In genomic region chr2:113328043-113328442, GRCh38 we compare ENCODE assay signal across 1 cellular context.
TF ChIP-seq lines count a peak whose summit lies in the region.

No MANE protein-coding gene starts in this region.

TF ChIP-seq in liver, 16 proteins besides CTCF, POLR2A, EP300 and RAD21 (continued from another document):
- TF ChIP-seq REST (IDR thresholded peaks at IDR 0.05): peak; percentile 18
- peak; percentile 36 for TF ChIP-seq FOXA2 (IDR thresholded peaks at IDR 0.05)
- no peak for TF ChIP-seq NR2F2 (IDR thresholded peaks at IDR 0.05)
- TF ChIP-seq SP1 (IDR thresholded peaks at IDR 0.05): peak; percentile 46
- TF ChIP-seq RXRA (IDR thresholded peaks at IDR 0.05): peak in 1 of 2 donors; percentile 61
- TF ChIP-seq JUND (IDR thresholded peaks at IDR 0.05): peak in 1 of 2 donors; percentile 26
- no peak for TF ChIP-seq ATF3 (IDR thresholded peaks at IDR 0.05)
- TF ChIP-seq TAF1 (conservative IDR thresholded peaks at IDR 0.05): no peak
- TF ChIP-seq ZBTB33 (IDR thresholded peaks at IDR 0.05): peak; percentile 41
- TF ChIP-seq EGR1 (IDR thresholded peaks at IDR 0.05; ENCODE audit: low read depth in 2 of 2): no peak
- no peak for TF ChIP-seq HNF4G (IDR thresholded peaks at IDR 0.05)
- TF ChIP-seq HNF4A (conservative IDR thresholded peaks at IDR 0.05): peak; percentile 59 to 67
- no peak for TF ChIP-seq GABPA (IDR thresholded peaks at IDR 0.05 in 1 of 2, conservative IDR thresholded peaks at IDR 0.05 in 1 of 2)
- TF ChIP-seq YY1 (IDR thresholded peaks at IDR 0.05): peak; percentile 56
- peak; percentile 25 for TF ChIP-seq MAX (IDR thresholded peaks at IDR 0.05)
